In the genomic region with DNA sequence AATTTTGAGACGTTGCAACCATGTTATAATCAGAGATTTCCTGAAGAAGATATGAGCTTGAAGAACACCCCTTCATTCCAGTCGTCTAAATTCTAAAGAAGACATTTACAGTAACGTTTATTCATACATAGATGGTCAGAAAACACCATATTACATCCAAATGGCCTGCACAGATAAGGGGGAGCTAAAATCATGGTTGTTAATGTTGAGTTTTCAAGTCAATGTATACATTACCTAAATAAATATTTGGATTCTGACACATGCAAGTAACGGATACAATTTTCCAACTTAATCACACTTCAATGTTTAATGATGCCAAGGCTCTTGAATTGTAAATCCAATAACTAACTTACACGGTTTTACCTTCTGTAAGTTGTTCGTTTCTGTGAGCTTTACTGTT, we compare ENCODE assay signal across 17 cellular contexts.
DNase-seq lines count a peak whose midpoint lies in the region; ATAC-seq and TF ChIP-seq lines count a peak whose summit lies in the region.
"Had no signal": no experiment of that assay in that cellular context is flagged by ENCODE, and none has a peak within 500 bp of the region (broad histone marks: within the 10 kb centered on the region; RNA-seq: fewer than 3 reads in every experiment).

No MANE protein-coding gene starts in this region.

- in situ Hi-C loops in transverse colon (cut with MboI; ENCODE audit: low pct_ligation_motif_present in 1 of 4, low pct_unique_long_range_greater_than_20kb in 1 of 4, low sequenced_read_pairs in 3 of 4): no loop called here

- H3K9ac ChIP-seq in HCT116 (ENCODE audit: low read length): no peak overlapping the region

- H3K9me2 ChIP-seq in HCT116 (ENCODE audit: insufficient read depth) (no peaks in the 10 kb centered on the region), PC-9 (ENCODE audit: insufficient read depth) (no peaks in the 10 kb centered on the region; the same call in 1 of the 2 replicates)

- H3K4me3 ChIP-seq in HCT116 (replicated peaks in 1 of 2; ENCODE audit: low read depth in 1 of 2, low read length in 2 of 2) (no peak overlapping the region), PC-9 (no peak overlapping the region), transverse colon (no peak overlapping the region)
- H3K4me3 ChIP-seq: GM12878, GM23338 had no signal

- H2AFZ ChIP-seq in HCT116 (ENCODE audit: low read depth, low read length, poor library complexity, severe bottlenecking): peak overlapping the region; percentile 38
- 0 out of 2 replicates have a peak overlapping the region, but pooled peaks have one; percentile 36 for H2AFZ ChIP-seq in PC-9
- H2AFZ ChIP-seq: GM23338 had no signal

- H3K79me2 ChIP-seq in HCT116 (ENCODE audit: insufficient read depth, low read length) (no peaks in the 10 kb centered on the region), PC-9 (ENCODE audit: low read depth) (no peaks in the 10 kb centered on the region)

- RAD21 ChIA-PET in HCT116 (lab: Charles Lee; ENCODE audit: low non-redundant PET in 1 of 2, low total read pairs in 2 of 2, uncharacterized antibody in 2 of 2, unreplicated experiment in 2 of 2): no interaction called here

- no peak for ATAC-seq in HCT116
- ATAC-seq: GM12878, GM23338 had no signal

- no peaks in the 10 kb centered on the region for H3K27me3 ChIP-seq in HCT116 (ENCODE audit: insufficient read depth, low read length)
- H3K27me3 ChIP-seq in PC-9 (ENCODE audit: insufficient read depth, low read depth): no peaks in the 10 kb centered on the region
- H3K27me3 ChIP-seq in transverse colon: no peaks in the 10 kb centered on the region

- POLR2A ChIA-PET in HCT116 (lab: Charles Lee): no interaction called here
- POLR2A ChIA-PET in PC-9 (lab: Charles Lee; ENCODE audit: unreplicated experiment): no interaction called here

- 36 to 47% methylated on average over 6 of the region's 6 CpGs for WGBS in transverse colon (ENCODE audit: low coverage in 1 of 2), 2 donors

- no peaks in the 10 kb centered on the region for H4K20me1 ChIP-seq in HCT116 (ENCODE audit: insufficient read depth)
- no peaks in the 10 kb centered on the region for H4K20me1 ChIP-seq in PC-9 (ENCODE audit: insufficient read depth)

- DNase-seq in NCI-H748 (lab: John Stamatoyannopoulos, UW; ENCODE audit: unreplicated experiment) (peak; percentile 27), NCI-H748 treated with DMSO at 0.1 percent for 48 hours (lab: John Stamatoyannopoulos, UW) (no peak), HCT116 (ENCODE audit: low read depth, low spot score) (no peak), PC-9 (no peak), transverse colon (no peak)
- DNase-seq in activated CD4-positive, alpha-beta T cell treated with anti-CD3 and anti-CD28 coated beads, Interleukin-2, amount 50 U/mL, for 4 hours: no peak
- DNase-seq: C1 segment of cervical spinal cord; Calu3; CD4-positive, alpha-beta memory T cell; COR-L47; DMS79; EL; GDM1; H9; HFFc6 had no signal

- CTCF ChIA-PET in HCT116 (lab: Charles Lee): no interaction called here
- CTCF ChIA-PET in PC-9 (lab: Charles Lee): no interaction called here

- TF ChIP-seq RAD21 in HCT116 (IDR thresholded peaks at IDR 0.05; ENCODE audit: low read depth): no peak

- no peaks in the 10 kb centered on the region for H3K9me3 ChIP-seq in HCT116 (ENCODE audit: control insufficient read depth in 1 of 2, insufficient read depth in 1 of 2, low read depth in 1 of 2, low read length in 2 of 2)
- no peaks in the 10 kb centered on the region for H3K9me3 ChIP-seq in PC-9 (ENCODE audit: insufficient read depth, low read depth)
- no peaks in the 10 kb centered on the region for H3K9me3 ChIP-seq in transverse colon

- intact Hi-C loops in HCT116 (cut with micrococcal nuclease): no loop called here
- intact Hi-C loops in PC-9 (cut with micrococcal nuclease; ENCODE audit: unreplicated experiment): no loop called here
- intact Hi-C loops in transverse colon (cut with DNase I; ENCODE audit: low total_unique reads): no loop called here

- H3K36me3 ChIP-seq in HCT116 (ENCODE audit: control insufficient read depth in 1 of 2, insufficient read depth in 2 of 2, low read length in 2 of 2) (no peaks in the 10 kb centered on the region), PC-9 (ENCODE audit: low read depth) (no peaks in the 10 kb centered on the region), transverse colon (no peaks in the 10 kb centered on the region)

- H3K4me2 ChIP-seq in HCT116 (ENCODE audit: low read length) (no peak overlapping the region), PC-9 (no peak overlapping the region)
- H3K4me2 ChIP-seq: GM23338 had no signal

- H3F3A ChIP-seq in PC-9 (ENCODE audit: insufficient read depth, low read depth): no peaks in the 10 kb centered on the region

- TF ChIP-seq POLR2A in HCT116 (IDR thresholded peaks at IDR 0.05; ENCODE audit: borderline replicate concordance, extremely low read depth, insufficient read depth, insufficient read length) (no peak), transverse colon (IDR thresholded peaks at IDR 0.05) (no peak)

- TF ChIP-seq EP300 in transverse colon (IDR thresholded peaks at IDR 0.05; ENCODE audit: low read depth): no peak

- TF ChIP-seq CTCF in HCT116 (IDR thresholded peaks at IDR 0.05 in 2 of 3, conservative IDR thresholded peaks at IDR 0.05 in 1 of 3; ENCODE audit: borderline replicate concordance in 1 of 3, insufficient read depth in 1 of 3, low read depth in 2 of 3, low read length in 2 of 3) (no peak), PC-9 (conservative IDR thresholded peaks at IDR 0.05) (no peak), transverse colon (IDR thresholded peaks at IDR 0.05) (no peak)

- H3K27ac ChIP-seq in HCT116 (ENCODE audit: low read depth, low read length): no peak overlapping the region
- no peak overlapping the region for H3K27ac ChIP-seq in PC-9
- no peak overlapping the region for H3K27ac ChIP-seq in transverse colon

- no TSS peak for BruUV-seq in HCT116 (replicated peaks; lab: Mats Ljungman, UMichigan)
- BruUV-seq in PC-9 (replicated peaks; lab: Mats Ljungman, UMichigan): no TSS peak

- peaks cover 0 to under 1% of the 10 kb centered on the region in 2 experiments; a peak in 1 of 4 replicates for H3K4me1 ChIP-seq in HCT116 (ENCODE audit: control insufficient read depth in 1 of 2, insufficient read depth in 2 of 2, low read length in 2 of 2)
- H3K4me1 ChIP-seq in PC-9 (replicated peaks; ENCODE audit: insufficient read depth): no peaks in the 10 kb centered on the region
- no peaks in the 10 kb centered on the region for H3K4me1 ChIP-seq in transverse colon

TF ChIP-seq in HCT116, 20 proteins besides CTCF, POLR2A, EP300 and RAD21 (continues in another document):
- TF ChIP-seq, protein P1, sequence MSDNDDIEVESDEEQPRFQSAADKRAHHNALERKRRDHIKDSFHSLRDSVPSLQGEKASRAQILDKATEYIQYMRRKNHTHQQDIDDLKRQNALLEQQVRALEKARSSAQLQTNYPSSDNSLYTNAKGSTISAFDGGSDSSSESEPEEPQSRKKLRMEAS (IDR thresholded peaks at IDR 0.05): no peak
- no peak for TF ChIP-seq CBX3 (IDR thresholded peaks at IDR 0.05; ENCODE audit: low read depth)
- TF ChIP-seq ZFX (IDR thresholded peaks at IDR 0.05): no peak
- TF ChIP-seq SRF (IDR thresholded peaks at IDR 0.05; ENCODE audit: low read depth): no peak
- TF ChIP-seq CEBPB (IDR thresholded peaks at IDR 0.05; ENCODE audit: low read depth): no peak
- no peak for TF ChIP-seq YY1 (IDR thresholded peaks at IDR 0.05; ENCODE audit: extremely low read depth, insufficient replicate concordance, low read depth, low read length)
- TF ChIP-seq TCF7L2 (IDR thresholded peaks at IDR 0.05; ENCODE audit: borderline replicate concordance, extremely low read depth, insufficient read depth, insufficient read length): no peak
- TF ChIP-seq SP1 (IDR thresholded peaks at IDR 0.05; ENCODE audit: low read depth): no peak
- TF ChIP-seq FOSL1 (IDR thresholded peaks at IDR 0.05; ENCODE audit: low read depth): no peak
- no peak for TF ChIP-seq EZH2phosphoT487 (IDR thresholded peaks at IDR 0.05; ENCODE audit: borderline replicate concordance)
- TF ChIP-seq, protein P2, sequence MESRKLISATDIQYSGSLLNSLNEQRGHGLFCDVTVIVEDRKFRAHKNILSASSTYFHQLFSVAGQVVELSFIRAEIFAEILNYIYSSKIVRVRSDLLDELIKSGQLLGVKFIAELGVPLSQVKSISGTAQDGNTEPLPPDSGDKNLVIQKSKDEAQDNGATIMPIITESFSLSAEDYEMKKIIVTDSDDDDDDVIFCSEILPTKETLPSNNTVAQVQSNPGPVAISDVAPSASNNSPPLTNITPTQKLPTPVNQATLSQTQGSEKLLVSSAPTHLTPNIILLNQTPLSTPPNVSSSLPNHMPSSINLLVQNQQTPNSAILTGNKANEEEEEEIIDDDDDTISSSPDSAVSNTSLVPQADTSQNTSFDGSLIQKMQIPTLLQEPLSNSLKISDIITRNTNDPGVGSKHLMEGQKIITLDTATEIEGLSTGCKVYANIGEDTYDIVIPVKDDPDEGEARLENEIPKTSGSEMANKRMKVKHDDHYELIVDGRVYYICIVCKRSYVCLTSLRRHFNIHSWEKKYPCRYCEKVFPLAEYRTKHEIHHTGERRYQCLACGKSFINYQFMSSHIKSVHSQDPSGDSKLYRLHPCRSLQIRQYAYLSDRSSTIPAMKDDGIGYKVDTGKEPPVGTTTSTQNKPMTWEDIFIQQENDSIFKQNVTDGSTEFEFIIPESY (IDR thresholded peaks at IDR 0.05; ENCODE audit: extremely low read depth, insufficient replicate concordance, low read length): no peak
